ENCODE assay signal across 9 cellular contexts in genomic region chr2:6186332-6187100, GRCh38.
DNase-seq lines count a peak whose midpoint lies in the region; ATAC-seq, FAIRE-seq and TF ChIP-seq lines count a peak whose summit lies in the region.
"Had no signal": no experiment of that assay in that cellular context is flagged by ENCODE, and none has a peak within 500 bp of the region (broad histone marks: within the 10 kb centered on the region; RNA-seq: fewer than 3 reads in every experiment).

No MANE protein-coding gene starts in this region.

- no peaks in the 10 kb centered on the region for H3K36me3 ChIP-seq in bronchial epithelial cell (ENCODE audit: control insufficient read depth, insufficient read depth, low read length)

- no peak for TF ChIP-seq CTCF in bronchial epithelial cell (IDR thresholded peaks at IDR 0.05; ENCODE audit: insufficient read depth, low read length, severe bottlenecking)

- ATAC-seq in left lobe of liver, result peak; percentile 55
- ATAC-seq in HG02610 (IDR thresholded peaks at IDR 0.05; ENCODE audit: unreplicated experiment), result no peak

- H3K27me3 ChIP-seq in bronchial epithelial cell (ENCODE audit: control insufficient read depth, insufficient read depth, low read length), result no peaks in the 10 kb centered on the region

- DNase-seq in LHCN-M2 (ENCODE audit: low read depth) (peak; percentile 33), bronchial epithelial cell (ENCODE audit: low read depth) (peak; percentile 15), left lobe of liver (ENCODE audit: low spot score) (no peak), stromal cell of bone marrow (ENCODE audit: low read depth) (peak; percentile 45), iPS-NIHi11 (ENCODE audit: low spot score) (no peak), NAMALWA (ENCODE audit: low spot score) (no peak), occipital lobe (lab: John Stamatoyannopoulos, UW) (no peak)
- DNase-seq: NCI-H510A treated with DMSO at 0.1 percent for 48 hours had no signal

- H3K4me3 ChIP-seq in bronchial epithelial cell (ENCODE audit: low read depth, low read length), result no peak overlapping the region

- no peak for FAIRE-seq in bronchial epithelial cell (lab: Jason Lieb, UNC)

Comparison
In these comparisons a context has a peak if more than half of its experiments do, and no peak if none do; other contexts are left out.
1. DNase-seq: peak in LHCN-M2 (single experiment), bronchial epithelial cell (single experiment) and stromal cell of bone marrow (single experiment); none in left lobe of liver (single experiment), iPS-NIHi11 (single experiment), NAMALWA (single experiment) and occipital lobe (single experiment).